ENCODE assay signal across 9 cellular contexts in the genomic region with DNA sequence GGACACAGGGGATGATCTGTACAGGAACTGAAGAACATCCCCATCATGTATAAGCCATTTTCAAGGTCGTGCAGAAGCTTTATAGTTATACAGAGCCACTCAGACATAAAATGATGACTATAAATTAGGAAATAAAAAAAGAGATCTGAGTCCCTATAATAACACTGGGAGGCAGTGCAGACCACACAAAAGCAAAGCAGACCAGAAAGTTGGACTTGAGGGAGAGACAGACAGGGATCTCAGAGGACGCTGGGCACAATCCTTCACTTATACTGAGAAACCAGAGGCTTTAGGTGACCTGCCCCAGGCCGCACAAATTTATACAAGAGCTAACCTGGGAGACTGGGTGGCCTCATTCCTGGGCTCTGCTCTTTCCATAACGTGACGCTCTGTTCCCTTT.
DNase-seq lines count a peak whose midpoint lies in the region; ATAC-seq and FAIRE-seq lines count a peak whose summit lies in the region.
"Had no signal": no experiment of that assay in that cellular context is flagged by ENCODE, and none has a peak within 500 bp of the region (broad histone marks: within the 10 kb centered on the region; RNA-seq: fewer than 3 reads in every experiment).

No MANE protein-coding gene starts in this region.

- H3K4me1 Mint-ChIP-seq in activated T-helper 17 cell treated with anti-CD3 and anti-CD28 coated beads, Interleukin-2, amount 50 U/mL, for 72 hours: peaks cover 9% of the 10 kb centered on the region
- no peaks in the 10 kb centered on the region for H3K4me1 Mint-ChIP-seq in immature natural killer cell

- no peaks in the 10 kb centered on the region for H3K9me3 Mint-ChIP-seq in activated T-helper 17 cell treated with anti-CD3 and anti-CD28 coated beads, Interleukin-2, amount 50 U/mL, for 72 hours
- H3K9me3 Mint-ChIP-seq in immature natural killer cell: no peaks in the 10 kb centered on the region

- H3K27me3 Mint-ChIP-seq in activated T-helper 17 cell treated with anti-CD3 and anti-CD28 coated beads, Interleukin-2, amount 50 U/mL, for 72 hours: no peaks in the 10 kb centered on the region
- H3K27me3 Mint-ChIP-seq in immature natural killer cell (ENCODE audit: low read depth in 3 of 3): peaks cover 2 to 10% (median 4%) of the 10 kb centered on the region in 3 donors

- peaks cover 69% of the 10 kb centered on the region for H3K36me3 Mint-ChIP-seq in activated T-helper 17 cell treated with anti-CD3 and anti-CD28 coated beads, Interleukin-2, amount 50 U/mL, for 72 hours (ENCODE audit: low read depth)
- H3K36me3 Mint-ChIP-seq in immature natural killer cell: no peaks in the 10 kb centered on the region

- no peak overlapping the region for H3K4me3 Mint-ChIP-seq in activated T-helper 17 cell treated with anti-CD3 and anti-CD28 coated beads, Interleukin-2, amount 50 U/mL, for 72 hours
- H3K4me3 Mint-ChIP-seq in immature natural killer cell: no peak overlapping the region

- FAIRE-seq in HTR-8/SVneo (lab: Jason Lieb, UNC) (no peak), RCC 7860 (lab: Jason Lieb, UNC) (no peak)
- FAIRE-seq: endothelial cell of umbilical vein had no signal

- DNase-seq in COLO668 (lab: John Stamatoyannopoulos, UW; ENCODE audit: unreplicated experiment) (peak; percentile 13), HTR-8/SVneo (ENCODE audit: insufficient read length, low spot score) (peak; percentile 21), immature natural killer cell (peak in 2 of 3 donors; percentile 10 to 17), RCC 7860 (ENCODE audit: low spot score) (no peak)
- no peak for DNase-seq in effector CD4-positive, alpha-beta T cell

- peak overlapping the region; percentile 82 for H3K27ac Mint-ChIP-seq in activated T-helper 17 cell treated with anti-CD3 and anti-CD28 coated beads, Interleukin-2, amount 50 U/mL, for 72 hours
- no peak overlapping the region for H3K27ac Mint-ChIP-seq in immature natural killer cell

- no peak for ATAC-seq in activated T-helper 17 cell treated with anti-CD3 and anti-CD28 coated beads, Interleukin-2, amount 50 U/mL, for 72 hours (replicated peaks)
- ATAC-seq in GM18861 (IDR thresholded peaks at IDR 0.05; ENCODE audit: unreplicated experiment): no peak
- no peak for ATAC-seq in HG02610 (IDR thresholded peaks at IDR 0.05; ENCODE audit: unreplicated experiment)

Comparison
In these comparisons a context has a peak if more than half of its experiments do, and no peak if none do; other contexts are left out.
1. DNase-seq: peak in COLO668 (single experiment), HTR-8/SVneo (single experiment) and immature natural killer cell (2 of 3); none in effector CD4-positive, alpha-beta T cell (single experiment) and RCC 7860 (single experiment).